ENCODE assay signal across 12 cellular contexts in the genomic region with DNA sequence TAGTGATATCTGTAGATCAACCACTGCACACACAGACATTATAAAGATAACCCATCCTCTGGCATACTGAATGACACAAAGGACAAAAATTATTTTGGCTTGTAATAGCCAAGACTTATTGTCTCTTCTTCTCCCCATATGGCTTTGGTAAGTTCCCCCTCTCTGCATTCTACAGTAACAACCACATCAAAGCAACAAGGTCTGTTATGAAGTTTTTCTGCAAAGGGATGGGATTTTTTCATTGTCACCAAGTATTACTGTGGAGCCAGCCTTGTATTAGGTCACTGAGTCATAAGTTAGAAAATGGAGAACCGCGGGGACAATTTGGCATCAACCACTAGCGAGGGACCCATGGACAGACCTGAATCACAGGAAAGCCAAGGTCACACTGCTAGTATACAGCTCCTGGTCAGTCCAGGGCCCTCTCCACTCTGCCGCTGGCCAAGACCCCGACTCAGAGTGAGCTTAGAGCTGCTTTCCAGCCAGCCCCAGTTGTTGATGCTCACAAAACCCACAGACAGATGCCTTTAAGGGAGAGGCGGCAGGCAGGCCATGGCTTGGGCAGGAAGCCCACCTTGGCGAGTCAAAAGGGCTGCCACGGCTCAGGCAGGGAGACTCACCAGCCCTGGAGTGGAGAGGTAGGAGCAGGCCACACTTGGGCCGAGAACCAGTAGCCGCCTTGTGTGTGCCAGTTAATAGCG.
"Had no signal": no experiment of that assay in that cellular context is flagged by ENCODE, and none has a peak within 500 bp of the region (broad histone marks: within the 10 kb centered on the region; RNA-seq: fewer than 3 reads in every experiment).

No MANE protein-coding gene starts in this region.

- H3K27me3 Mint-ChIP-seq: activated CD4-positive, alpha-beta T cell treated with anti-CD3 and anti-CD28 coated beads, Interleukin-2, amount 10 ng/mL, durations not matched to agents 24 days and 14 days; activated CD8-positive, alpha-beta T cell treated with anti-CD3 and anti-CD28 coated beads for 36 hours; stimulated activated naive CD8-positive, alpha-beta T cell treated with anti-CD3 and anti-CD28 coated beads, Interleukin-15, amount 100 ng/mL, for 72 hours had no signal

- DNase-seq: activated CD4-positive, alpha-beta T cell treated with anti-CD3 and anti-CD28 coated beads, Interleukin-2, amount 10 ng/mL, durations not matched to agents 24 days and 14 days; activated CD8-positive, alpha-beta T cell treated with anti-CD3 and anti-CD28 coated beads for 36 hours; effector CD8-positive, alpha-beta T cell; heart right ventricle; immature natural killer cell; left ventricle myocardium superior; stimulated activated CD4-positive, alpha-beta T cell treated with anti-CD3 and anti-CD28 coated beads, Interleukin-2, amount 100 ng/mL, for 24 hours; stimulated activated naive CD8-positive, alpha-beta T cell treated with anti-CD3 and anti-CD28 coated beads, Interleukin-15, amount 100 ng/mL, for 72 hours; T-helper 1 cell; T1000; transverse colon; uterus had no signal

- H3K9me3 Mint-ChIP-seq: activated CD4-positive, alpha-beta T cell treated with anti-CD3 and anti-CD28 coated beads, Interleukin-2, amount 10 ng/mL, durations not matched to agents 24 days and 14 days; activated CD8-positive, alpha-beta T cell treated with anti-CD3 and anti-CD28 coated beads for 36 hours; immature natural killer cell; stimulated activated naive CD8-positive, alpha-beta T cell treated with anti-CD3 and anti-CD28 coated beads, Interleukin-15, amount 100 ng/mL, for 72 hours had no signal

- ATAC-seq: activated CD8-positive, alpha-beta T cell treated with anti-CD3 and anti-CD28 coated beads for 36 hours; heart right ventricle; left ventricle myocardium superior; stimulated activated naive CD8-positive, alpha-beta T cell treated with anti-CD3 and anti-CD28 coated beads, Interleukin-15, amount 100 ng/mL, for 72 hours had no signal

- H3K4me3 Mint-ChIP-seq: activated CD4-positive, alpha-beta T cell treated with anti-CD3 and anti-CD28 coated beads, Interleukin-2, amount 10 ng/mL, durations not matched to agents 24 days and 14 days; activated CD8-positive, alpha-beta T cell treated with anti-CD3 and anti-CD28 coated beads for 36 hours; immature natural killer cell; stimulated activated naive CD8-positive, alpha-beta T cell treated with anti-CD3 and anti-CD28 coated beads, Interleukin-15, amount 100 ng/mL, for 72 hours had no signal

- H3K27ac Mint-ChIP-seq: activated CD4-positive, alpha-beta T cell treated with anti-CD3 and anti-CD28 coated beads, Interleukin-2, amount 10 ng/mL, durations not matched to agents 24 days and 14 days; immature natural killer cell had no signal
